In genomic region chr6:163443985-163444553, GRCh38 we compare ENCODE assay signal across 1 cellular context.
TF ChIP-seq lines count a peak whose summit lies in the region.

No MANE protein-coding gene starts in this region.

TF ChIP-seq in GM12878, 131 proteins besides CTCF, POLR2A, EP300 and RAD21 (continued from another document):
- TF ChIP-seq ETV6 (conservative IDR thresholded peaks at IDR 0.05 in 1 of 2, IDR thresholded peaks at IDR 0.05 in 1 of 2; ENCODE audit: borderline replicate concordance in 1 of 2, low read depth in 1 of 2), result no peak
- TF ChIP-seq SMAD1 (IDR thresholded peaks at IDR 0.05; ENCODE audit: low read depth, partially characterized antibody), result no peak
- TF ChIP-seq BMI1 (IDR thresholded peaks at IDR 0.05; ENCODE audit: borderline replicate concordance), result no peak
- no peak for TF ChIP-seq ZNF687 (IDR thresholded peaks at IDR 0.05)
